6 cellular contexts compared by ENCODE assay signal in genomic region chr1:1325288-1326074, GRCh38. TPM values are rescaled to one million over a fixed set of nuclear protein-coding genes. Genes with fewer than 3 reads are reported as not detected.
DNase-seq lines count a peak whose midpoint lies in the region; ATAC-seq and TF ChIP-seq lines count a peak whose summit lies in the region.

No MANE protein-coding gene starts in this region.

- H3K9me3 Mint-ChIP-seq in activated CD4-positive, alpha-beta T cell treated with anti-CD3 and anti-CD28 coated beads, Interleukin-2, amount 10 ng/mL, durations not matched to agents 24 days and 14 days, result no peaks in the 10 kb centered on the region

- H3K4me3 Mint-ChIP-seq in activated CD4-positive, alpha-beta T cell treated with anti-CD3 and anti-CD28 coated beads, Interleukin-2, amount 10 ng/mL, durations not matched to agents 24 days and 14 days, result peak overlapping the region; percentile 77

- H3K4me1 ChIP-seq in gastroesophageal sphincter (peaks cover 0 to 68% (median 40%) of the 10 kb centered on the region in 3 donors), tibial artery (peaks cover 0 to 57% (median 46%) of the 10 kb centered on the region in 4 donors)

- intact Hi-C loops in activated CD4-positive, alpha-beta T cell treated with anti-CD3 and anti-CD28 coated beads, Interleukin-2, amount 10 ng/mL, durations not matched to agents 24 days and 14 days (cut with micrococcal nuclease), result loop anchor here (2.0 kb wide), 2 partner anchors 17 to 23 kb away; partner anchors contain the start of genes DVL1 and PUSL1
- intact Hi-C loops in tibial artery (cut with DNase I; ENCODE audit: low total_unique reads), result no loop called here

- no peaks in the 10 kb centered on the region for H3K27me3 ChIP-seq in gastroesophageal sphincter
- no peaks in the 10 kb centered on the region for H3K27me3 ChIP-seq in tibial artery

- peak overlapping the region; percentile 63 for H3K27ac Mint-ChIP-seq in activated CD4-positive, alpha-beta T cell treated with anti-CD3 and anti-CD28 coated beads, Interleukin-2, amount 10 ng/mL, durations not matched to agents 24 days and 14 days

- peaks cover 20% of the 10 kb centered on the region for H3K4me1 Mint-ChIP-seq in activated CD4-positive, alpha-beta T cell treated with anti-CD3 and anti-CD28 coated beads, Interleukin-2, amount 10 ng/mL, durations not matched to agents 24 days and 14 days

- DNase-seq in activated CD4-positive, alpha-beta T cell treated with anti-CD3 and anti-CD28 coated beads, Interleukin-2, amount 10 ng/mL, durations not matched to agents 24 days and 14 days, result no peak
- DNase-seq in activated CD4-positive, alpha-beta T cell treated with anti-CD3 and anti-CD28 coated beads for 1 hour, result no peak
- no peak for DNase-seq in tibial artery
- no peak for DNase-seq in NCI-H2196 treated with DMSO at 0.1 percent for 48 hours (lab: John Stamatoyannopoulos, UW; ENCODE audit: unreplicated experiment)

- ATAC-seq in gastroesophageal sphincter (peak; percentile 16), HG02973 (IDR thresholded peaks at IDR 0.05; ENCODE audit: unreplicated experiment) (no peak)

- H3K36me3 Mint-ChIP-seq in activated CD4-positive, alpha-beta T cell treated with anti-CD3 and anti-CD28 coated beads, Interleukin-2, amount 10 ng/mL, durations not matched to agents 24 days and 14 days (ENCODE audit: low read depth), result peaks cover 13% of the 10 kb centered on the region

- H3K36me3 ChIP-seq in gastroesophageal sphincter (peaks cover 0 to 33% of the 10 kb centered on the region in 2 donors), tibial artery (peaks cover 13 to 42% (median 22%) of the 10 kb centered on the region in 3 donors)

- H3K27ac ChIP-seq in gastroesophageal sphincter, result peak overlapping the region; percentile 39 to 92 (median 88)
- H3K27ac ChIP-seq in tibial artery, result peak overlapping the region; percentile 82 to 94

- H3K9me3 ChIP-seq in gastroesophageal sphincter (no peaks in the 10 kb centered on the region), tibial artery (no peaks in the 10 kb centered on the region)

- no peaks in the 10 kb centered on the region for H3K27me3 Mint-ChIP-seq in activated CD4-positive, alpha-beta T cell treated with anti-CD3 and anti-CD28 coated beads, Interleukin-2, amount 10 ng/mL, durations not matched to agents 24 days and 14 days

- 53 to 74% methylated on average over 3 to 4 of the region's 16 CpGs for WGBS in gastroesophageal sphincter (ENCODE audit: low coverage in 1 of 2), 2 donors

- TF ChIP-seq EP300 in gastroesophageal sphincter (IDR thresholded peaks at IDR 0.05), result no peak

- no peak for TF ChIP-seq POLR2A in gastroesophageal sphincter (IDR thresholded peaks at IDR 0.05)

- TF ChIP-seq CTCF in gastroesophageal sphincter (IDR thresholded peaks at IDR 0.05) (no peak), tibial artery (IDR thresholded peaks at IDR 0.05) (no peak)

- peak overlapping the region; percentile 51 to 87 for H3K4me3 ChIP-seq in gastroesophageal sphincter
- peak overlapping the region; percentile 90 to 99 for H3K4me3 ChIP-seq in tibial artery

RNA-seq across cellular contexts. Expression of gene CPTP, which starts 0.9 kb away (rescaled TPM):
- total RNA-seq in activated CD4-positive, alpha-beta T cell treated with anti-CD3 and anti-CD28 coated beads, Interleukin-2, amount 10 ng/mL, durations not matched to agents 24 days and 14 days, result 11.5 and 12.3 TPM in 2 replicates
- 10 to 100 TPM; 10.4 to 42.7 (median 30.1) TPM for total RNA-seq in gastroesophageal sphincter

RNA-seq across cellular contexts. Expression of gene INTS11, which starts 1.0 kb away (rescaled TPM):
- 145 TPM in 2 replicates for total RNA-seq in activated CD4-positive, alpha-beta T cell treated with anti-CD3 and anti-CD28 coated beads, Interleukin-2, amount 10 ng/mL, durations not matched to agents 24 days and 14 days
- total RNA-seq in gastroesophageal sphincter, result 100 to 1,000 TPM in 1 of 4 donors, 10 to 100 TPM in 3; 62.0 to 119 (median 96.4) TPM

RNA-seq across cellular contexts. Expression of gene TAS1R3, which starts 5.6 kb away (rescaled TPM):
- 0.28 and 0.38 TPM in 2 replicates for total RNA-seq in activated CD4-positive, alpha-beta T cell treated with anti-CD3 and anti-CD28 coated beads, Interleukin-2, amount 10 ng/mL, durations not matched to agents 24 days and 14 days
- total RNA-seq in gastroesophageal sphincter, result under 1 TPM in 3 of 4 donors, not detected in 1; 0.12 to 0.54 (median 0.40) TPM

RNA-seq across cellular contexts. Expression of gene PUSL1, which starts 17.1 kb away (rescaled TPM):
- total RNA-seq in activated CD4-positive, alpha-beta T cell treated with anti-CD3 and anti-CD28 coated beads, Interleukin-2, amount 10 ng/mL, durations not matched to agents 24 days and 14 days, result 33.4 and 35.2 TPM in 2 replicates
- 10 to 100 TPM; 12.5 to 24.2 (median 19.4) TPM for total RNA-seq in gastroesophageal sphincter

RNA-seq across cellular contexts. Expression of gene ACAP3, which starts 17.8 kb away (rescaled TPM):
- 54.1 and 55.7 TPM in 2 replicates for total RNA-seq in activated CD4-positive, alpha-beta T cell treated with anti-CD3 and anti-CD28 coated beads, Interleukin-2, amount 10 ng/mL, durations not matched to agents 24 days and 14 days
- 10 to 100 TPM; 35.6 to 74.7 (median 50.2) TPM for total RNA-seq in gastroesophageal sphincter
